9 cellular contexts compared by ENCODE assay signal in genomic region chr3:179942560-179943075, GRCh38.
DNase-seq lines count a peak whose midpoint lies in the region; ATAC-seq, FAIRE-seq and TF ChIP-seq lines count a peak whose summit lies in the region.
"Had no signal": no experiment of that assay in that cellular context is flagged by ENCODE, and none has a peak within 500 bp of the region (broad histone marks: within the 10 kb centered on the region; RNA-seq: fewer than 3 reads in every experiment).

No MANE protein-coding gene starts in this region.

- H3K4me3 Mint-ChIP-seq in GM23338 (peak overlapping the region; percentile 62; the same call in 2 of the 3 replicates), astrocyte (ENCODE audit: unreplicated experiment) (no peak overlapping the region), osteocyte (ENCODE audit: unreplicated experiment) (no peak overlapping the region)
- H3K4me3 Mint-ChIP-seq in activated T-helper 2 cell treated with anti-CD3 and anti-CD28 coated beads, Interferon-gamma antibody, Interleukin-2, Interleukin-4, amounts not matched to agents 10 μg/mL and 5 μg/mL and 100 μg/mL, durations not matched to agents 14 hours and 24 hours and 36 hours (ENCODE audit: low read depth) = no peak overlapping the region
- H3K4me3 Mint-ChIP-seq: activated naive CD8-positive, alpha-beta T cell treated with anti-CD3 and anti-CD28 coated beads, Interleukin-2, amount 10 ng/mL, durations not matched to agents 7 days and 5 days had no signal

- H3K9me3 Mint-ChIP-seq in GM23338 (no peaks in the 10 kb centered on the region), astrocyte (ENCODE audit: unreplicated experiment) (no peaks in the 10 kb centered on the region), osteocyte (ENCODE audit: unreplicated experiment) (no peaks in the 10 kb centered on the region)
- H3K9me3 Mint-ChIP-seq in activated T-helper 2 cell treated with anti-CD3 and anti-CD28 coated beads, Interferon-gamma antibody, Interleukin-2, Interleukin-4, amounts not matched to agents 10 μg/mL and 5 μg/mL and 100 μg/mL, durations not matched to agents 14 hours and 24 hours and 36 hours = no peaks in the 10 kb centered on the region
- H3K9me3 Mint-ChIP-seq: activated naive CD8-positive, alpha-beta T cell treated with anti-CD3 and anti-CD28 coated beads, Interleukin-2, amount 10 ng/mL, durations not matched to agents 7 days and 5 days had no signal

- H3K4me1 Mint-ChIP-seq in GM23338 (peaks cover 19% of the 10 kb centered on the region), astrocyte (ENCODE audit: low read depth, unreplicated experiment) (no peaks in the 10 kb centered on the region), osteocyte (ENCODE audit: unreplicated experiment) (no peaks in the 10 kb centered on the region)
- H3K4me1 Mint-ChIP-seq in activated T-helper 2 cell treated with anti-CD3 and anti-CD28 coated beads, Interferon-gamma antibody, Interleukin-2, Interleukin-4, amounts not matched to agents 10 μg/mL and 5 μg/mL and 100 μg/mL, durations not matched to agents 14 hours and 24 hours and 36 hours (ENCODE audit: low read depth) = no peaks in the 10 kb centered on the region
- H3K4me1 Mint-ChIP-seq: activated naive CD8-positive, alpha-beta T cell treated with anti-CD3 and anti-CD28 coated beads, Interleukin-2, amount 10 ng/mL, durations not matched to agents 7 days and 5 days had no signal

- ATAC-seq in GM23338 = no peak

- no peaks in the 10 kb centered on the region for H3K9me3 ChIP-seq in astrocyte (ENCODE audit: insufficient read depth, low read depth, low read length)

- TF ChIP-seq POLR2A in lower leg skin (IDR thresholded peaks at IDR 0.05) = no peak

- no peaks in the 10 kb centered on the region for H3K36me3 Mint-ChIP-seq in GM23338 (ENCODE audit: low read depth)
- no peaks in the 10 kb centered on the region for H3K36me3 Mint-ChIP-seq in astrocyte (ENCODE audit: low read depth, unreplicated experiment)
- no peaks in the 10 kb centered on the region for H3K36me3 Mint-ChIP-seq in activated T-helper 2 cell treated with anti-CD3 and anti-CD28 coated beads, Interferon-gamma antibody, Interleukin-2, Interleukin-4, amounts not matched to agents 10 μg/mL and 5 μg/mL and 100 μg/mL, durations not matched to agents 14 hours and 24 hours and 36 hours (ENCODE audit: low read depth)
- H3K36me3 Mint-ChIP-seq in osteocyte (ENCODE audit: unreplicated experiment) = no peaks in the 10 kb centered on the region
- H3K36me3 Mint-ChIP-seq: activated naive CD8-positive, alpha-beta T cell treated with anti-CD3 and anti-CD28 coated beads, Interleukin-2, amount 10 ng/mL, durations not matched to agents 7 days and 5 days had no signal

- H3K27ac ChIP-seq in GM23338 (ENCODE audit: low read depth) (no peak overlapping the region), astrocyte (ENCODE audit: low read depth, low read length) (no peak overlapping the region)

- peak overlapping the region; percentile 87 for H2AFZ ChIP-seq in GM23338
- H2AFZ ChIP-seq in astrocyte (ENCODE audit: low read depth, low read length) = peak overlapping the region; percentile 81

- H4K20me1 ChIP-seq in GM23338 (replicated peaks; ENCODE audit: insufficient read depth) (no peaks in the 10 kb centered on the region), astrocyte (ENCODE audit: insufficient read depth, low read length) (no peaks in the 10 kb centered on the region)

- no peaks in the 10 kb centered on the region for H3K36me3 ChIP-seq in GM23338 (ENCODE audit: insufficient read depth)
- no peaks in the 10 kb centered on the region for H3K36me3 ChIP-seq in astrocyte (ENCODE audit: insufficient read depth, low read length)

- H3K27me3 Mint-ChIP-seq in GM23338 (ENCODE audit: insufficient read depth, low read depth, poor library complexity) = peaks cover 4% of the 10 kb centered on the region
- H3K27me3 Mint-ChIP-seq in astrocyte (ENCODE audit: low read depth, unreplicated experiment) = peaks cover 3% of the 10 kb centered on the region
- peaks cover 32% of the 10 kb centered on the region for H3K27me3 Mint-ChIP-seq in activated T-helper 2 cell treated with anti-CD3 and anti-CD28 coated beads, Interferon-gamma antibody, Interleukin-2, Interleukin-4, amounts not matched to agents 10 μg/mL and 5 μg/mL and 100 μg/mL, durations not matched to agents 14 hours and 24 hours and 36 hours (ENCODE audit: low read depth)
- H3K27me3 Mint-ChIP-seq in osteocyte (ENCODE audit: unreplicated experiment) = peaks cover 19% of the 10 kb centered on the region

- peak overlapping the region; percentile 55 for H3K9ac ChIP-seq in astrocyte (ENCODE audit: low read length)

- WGBS in lower leg skin, 2 donors = 47 to 48% methylated on average over 11 of the region's 11 CpGs

- TF ChIP-seq CTCF in GM12864 (IDR thresholded peaks at IDR 0.05; ENCODE audit: low read depth, low read length, missing control alignments) (no peak), GM23338 (conservative IDR thresholded peaks at IDR 0.05; ENCODE audit: low read depth in 2 of 2) (no peak), astrocyte (IDR thresholded peaks at IDR 0.05; ENCODE audit: insufficient read depth, low read depth, low read length) (no peak), lower leg skin (IDR thresholded peaks at IDR 0.05) (no peak), osteocyte (IDR thresholded peaks at IDR 0.05) (no peak)

- DNase-seq in GM12864 (ENCODE audit: low read depth) (no peak), GM23338 (ENCODE audit: low spot score) (no peak), astrocyte (ENCODE audit: low read depth) (no peak), lower leg skin (ENCODE audit: low spot score in 2 of 2) (no peak), NCI-H2081 (lab: John Stamatoyannopoulos, UW) (no peak), mucosa of gallbladder (ENCODE audit: low spot score) (no peak), osteocyte (ENCODE audit: extremely low spot score, unreplicated experiment) (no peak)
- DNase-seq in activated T-helper 2 cell treated with anti-CD3 and anti-CD28 coated beads, Interferon-gamma antibody, Interleukin-2, Interleukin-4, amounts not matched to agents 10 μg/mL and 5 μg/mL and 100 μg/mL, durations not matched to agents 14 hours and 24 hours and 36 hours (ENCODE audit: low spot score) = no peak

- H3K4me3 ChIP-seq in GM12864 (ENCODE audit: low read depth, low read length) (peak overlapping the region; percentile 44), GM23338 (peak overlapping the region; percentile 55), astrocyte (ENCODE audit: insufficient read depth, low read depth, low read length) (peak overlapping the region; percentile 51), lower leg skin (ENCODE audit: low read depth, poor library complexity, severe bottlenecking) (peak overlapping the region; percentile 2)

- H3K79me2 ChIP-seq in GM23338 (replicated peaks; ENCODE audit: insufficient read depth) (no peaks in the 10 kb centered on the region), astrocyte (ENCODE audit: insufficient read depth, low read length) (no peaks in the 10 kb centered on the region)

- H3K9me2 ChIP-seq in GM23338 (ENCODE audit: insufficient read depth) = peaks cover 13% of the 10 kb centered on the region

- intact Hi-C loops in lower leg skin (cut with DNase I; ENCODE audit: low total_unique reads) = no loop called here
- intact Hi-C loops in activated T-helper 2 cell treated with anti-CD3 and anti-CD28 coated beads, Interferon-gamma antibody, Interleukin-2, Interleukin-4, amounts not matched to agents 10 μg/mL and 5 μg/mL and 100 μg/mL, durations not matched to agents 14 hours and 24 hours and 36 hours (cut with micrococcal nuclease) = loop anchor here (2.0 kb wide), 1 partner anchor 14 kb away; no protein-coding TSS in a partner anchor

- H3K27me3 ChIP-seq in GM23338 (ENCODE audit: insufficient read depth) (no peaks in the 10 kb centered on the region), astrocyte (ENCODE audit: insufficient read depth, low read length) (no peaks in the 10 kb centered on the region)

- H3K4me1 ChIP-seq in GM23338 (ENCODE audit: insufficient read depth) = peaks cover 7% of the 10 kb centered on the region; the same call in 1 of the 2 replicates
- no peaks in the 10 kb centered on the region for H3K4me1 ChIP-seq in astrocyte (ENCODE audit: insufficient read depth, low read length)

- FAIRE-seq in astrocyte (lab: Jason Lieb, UNC) = no peak

- no peak overlapping the region for H3K27ac Mint-ChIP-seq in GM23338
- H3K27ac Mint-ChIP-seq in astrocyte (ENCODE audit: unreplicated experiment) = no peak overlapping the region
- H3K27ac Mint-ChIP-seq in activated T-helper 2 cell treated with anti-CD3 and anti-CD28 coated beads, Interferon-gamma antibody, Interleukin-2, Interleukin-4, amounts not matched to agents 10 μg/mL and 5 μg/mL and 100 μg/mL, durations not matched to agents 14 hours and 24 hours and 36 hours = no peak overlapping the region
- H3K27ac Mint-ChIP-seq in osteocyte (ENCODE audit: unreplicated experiment) = no peak overlapping the region
- H3K27ac Mint-ChIP-seq: activated naive CD8-positive, alpha-beta T cell treated with anti-CD3 and anti-CD28 coated beads, Interleukin-2, amount 10 ng/mL, durations not matched to agents 7 days and 5 days had no signal

- peak overlapping the region; percentile 78 for H3K4me2 ChIP-seq in GM23338
- H3K4me2 ChIP-seq in astrocyte (ENCODE audit: low read length) = peak overlapping the region; percentile 86

- H3F3A ChIP-seq in GM23338 (replicated peaks; ENCODE audit: low read depth) = no peaks in the 10 kb centered on the region

TF ChIP-seq in GM23338, 12 proteins besides CTCF, POLR2A, EP300 and RAD21 (continues in another document):
- TF ChIP-seq POLR2AphosphoS5 (IDR thresholded peaks at IDR 0.05; ENCODE audit: low read depth) (no peak), ZNF331 (CRISPR knock-in tag; IDR thresholded peaks at IDR 0.05; ENCODE audit: low read depth) (no peak)

Comparison
In these comparisons a context has a peak if more than half of its experiments do, and no peak if none do; other contexts are left out.
1. H3K4me3 ChIP-seq: peak in every context shown above with its lines; median percentile 55 in GM23338; 51 in astrocyte; 44 in GM12864; 2 in lower leg skin.